ENCODE assay signal across 8 cellular contexts in the genomic region with DNA sequence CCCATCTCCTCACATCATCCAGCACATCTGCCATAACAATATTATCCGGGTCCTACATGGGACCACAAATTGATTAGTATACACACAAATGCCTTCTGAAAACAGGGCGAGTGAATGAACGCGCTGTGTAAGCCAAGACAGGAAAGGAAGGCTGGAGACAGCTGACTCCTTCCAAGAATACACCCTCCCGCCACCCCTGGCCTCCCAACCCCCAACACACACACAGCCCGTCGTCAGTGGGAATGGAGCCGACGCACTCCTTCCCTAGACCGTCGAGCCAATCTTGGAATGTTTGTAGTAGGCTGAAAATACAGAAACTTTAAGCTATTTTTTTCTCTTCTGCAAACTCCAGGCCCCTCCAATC. TPM values are rescaled to one million over a fixed set of nuclear protein-coding genes. Genes with fewer than 3 reads are reported as not detected.
A peak's percentile ranks its signal among the peaks of the same experiment; 100 is the strongest.
DNase-seq lines count a peak whose midpoint lies in the region; ATAC-seq and TF ChIP-seq lines count a peak whose summit lies in the region.

No MANE protein-coding gene starts in this region.

- DNase-seq in DND-41, result no peak
- no peak for DNase-seq in HAP-1 (ENCODE audit: low spot score in 2 of 2)
- DNase-seq in SK-N-MC (ENCODE audit: low read depth, low spot score), result no peak
- no peak for DNase-seq in Right ventricle myocardium superior
- no peak for DNase-seq in skeletal muscle cell (ENCODE audit: low read depth)
- no peak for DNase-seq in NOMO-1 (lab: John Stamatoyannopoulos, UW; ENCODE audit: unreplicated experiment in 2 of 2)
- no peak for DNase-seq in NCI-H1105 treated with DMSO at 0.1 percent for 48 hours (lab: John Stamatoyannopoulos, UW)
- DNase-seq in NCI-H2171 treated with DMSO at 0.1 percent for 48 hours (lab: John Stamatoyannopoulos, UW), result no peak

- intact Hi-C loops in Right ventricle myocardium superior (cut with DNase I), result no loop called here

- peak overlapping the region; percentile 82 for H3K4me2 ChIP-seq in DND-41 (ENCODE audit: insufficient read depth, low read length)

- H3K79me2 ChIP-seq in DND-41 (ENCODE audit: insufficient read depth, low read length), result peaks cover 9% of the 10 kb centered on the region

- ATAC-seq in DND-41 (ENCODE audit: insufficient read depth, low read depth) (peak; percentile 50), Right ventricle myocardium superior (ENCODE audit: poor library complexity) (peak; percentile 76)

- H3K27me3 ChIP-seq in DND-41 (ENCODE audit: insufficient read depth, low read length, poor library complexity) (no peaks in the 10 kb centered on the region), HAP-1 (ENCODE audit: low read depth) (no peaks in the 10 kb centered on the region)

- no peak for TF ChIP-seq CTCF in DND-41 (IDR thresholded peaks at IDR 0.05; ENCODE audit: borderline replicate concordance, extremely low read depth, low read length, poor library complexity, severe bottlenecking)

- H3K36me3 ChIP-seq in DND-41 (ENCODE audit: insufficient read depth, low read length), result no peaks in the 10 kb centered on the region
- no peaks in the 10 kb centered on the region for H3K36me3 ChIP-seq in HAP-1 (replicated peaks)
- no peaks in the 10 kb centered on the region for H3K36me3 ChIP-seq in SK-N-MC (ENCODE audit: insufficient read depth, low read length)

- H3K4me3 ChIP-seq in DND-41 (ENCODE audit: low read depth in 1 of 2, low read length in 2 of 2) (peak overlapping the region; percentile 71 to 78; a peak in 3 of 4 replicates), HAP-1 (peak overlapping the region; percentile 43), SK-N-MC (peak overlapping the region; percentile 83), skeletal muscle cell (ENCODE audit: low read depth, low read length) (peak overlapping the region; percentile 75)

- H3K9me3 ChIP-seq in DND-41 (ENCODE audit: insufficient read depth, low read length, severe bottlenecking) (no peaks in the 10 kb centered on the region), HAP-1 (no peaks in the 10 kb centered on the region), SK-N-MC (ENCODE audit: low read depth, low read length) (no peaks in the 10 kb centered on the region)

- peaks cover 17% of the 10 kb centered on the region for H3K4me1 ChIP-seq in DND-41 (ENCODE audit: insufficient read depth, low read length)
- peaks cover 3% of the 10 kb centered on the region; the same call in 1 of the 2 replicates for H3K4me1 ChIP-seq in HAP-1

- H3K9ac ChIP-seq in DND-41 (ENCODE audit: low read depth, low read length) (peak overlapping the region; percentile 67), SK-N-MC (ENCODE audit: insufficient read length) (peak overlapping the region; percentile 16)

- peak overlapping the region; percentile 95 for H2AFZ ChIP-seq in DND-41 (ENCODE audit: low read depth, low read length)

- H4K20me1 ChIP-seq in DND-41 (ENCODE audit: insufficient read depth, low read length), result no peaks in the 10 kb centered on the region

- in situ Hi-C loops in HAP-1 (cut with MboI; ENCODE audit: low sequenced_read_pairs), result no loop called here

- peak overlapping the region; percentile 65 for H3K27ac ChIP-seq in DND-41 (ENCODE audit: low read length)
- H3K27ac ChIP-seq in SK-N-MC, result no peak overlapping the region

RNA-seq across cellular contexts. Expression of a gene that starts 0.3 kb away (rescaled TPM):
- total RNA-seq in Right ventricle myocardium superior, result 9.5 TPM

RNA-seq across cellular contexts. Expression of a gene that starts 38.0 kb away (rescaled TPM):
- 1.6 TPM for total RNA-seq in Right ventricle myocardium superior
